Comparison of ENCODE assay signal across 22 cellular contexts in the genomic region with DNA sequence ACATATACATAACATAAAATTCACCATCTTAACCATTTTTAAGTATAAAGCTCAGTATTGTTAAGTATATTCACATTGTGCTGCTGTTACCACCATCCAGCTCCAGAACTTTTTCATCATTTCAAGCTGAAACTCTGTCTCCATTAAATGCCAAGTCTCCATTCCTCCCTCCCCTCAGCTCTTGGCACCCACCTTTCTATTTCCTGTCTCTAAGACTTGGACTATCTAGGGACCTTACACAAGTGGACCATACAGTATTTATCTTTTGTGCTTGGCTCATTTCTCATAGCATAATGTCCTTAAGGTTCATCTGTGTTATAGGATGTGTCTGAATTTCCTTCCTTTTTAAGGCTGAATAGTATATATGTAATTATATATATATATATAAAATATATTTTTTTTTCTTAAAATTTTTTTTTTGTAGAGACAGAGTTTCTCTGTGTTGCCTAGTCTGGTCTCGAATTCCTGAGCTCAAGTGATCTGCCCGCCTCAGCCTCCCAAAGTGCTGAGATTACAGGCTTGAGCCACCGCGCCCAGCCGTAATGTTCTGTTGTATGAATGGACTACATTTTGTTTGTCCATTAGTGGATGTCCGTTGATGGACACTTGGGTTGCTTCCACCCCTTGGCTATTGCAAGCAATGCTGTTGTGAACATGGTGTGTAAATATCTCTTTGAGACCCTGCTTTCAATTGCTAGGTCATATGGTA.
DNase-seq lines count a peak whose midpoint lies in the region; ATAC-seq, FAIRE-seq and TF ChIP-seq lines count a peak whose summit lies in the region.
"Had no signal": no experiment of that assay in that cellular context is flagged by ENCODE, and none has a peak within 500 bp of the region (broad histone marks: within the 10 kb centered on the region; RNA-seq: fewer than 3 reads in every experiment).

No MANE protein-coding gene starts in this region.

- WGBS in A549 (ENCODE audit: missing lambda C conversion rate) = 97% methylated on average over 6 of the region's 6 CpGs
- WGBS in esophagus muscularis mucosa = 86% methylated on average over 6 of the region's 6 CpGs

- intact Hi-C loops in esophagus muscularis mucosa (cut with DNase I) = no loop called here

- TF ChIP-seq CTCF in A549 (IDR thresholded peaks at IDR 0.05) (no peak), DOHH2 (IDR thresholded peaks at IDR 0.05; ENCODE audit: low read depth, low read length, poor library complexity, severe bottlenecking) (no peak), esophagus muscularis mucosa (IDR thresholded peaks at IDR 0.05) (no peak)

- ATAC-seq in A549 (no peak), memory B cell (ENCODE audit: low read depth) (no peak)
- ATAC-seq in central memory CD8-positive, alpha-beta T cell (replicated peaks; ENCODE audit: extremely low read depth, poor library complexity, severe bottlenecking) = no peak

- peaks cover 25% of the 10 kb centered on the region for H3K4me1 ChIP-seq in A549
- peaks cover 55% of the 10 kb centered on the region for H3K4me1 ChIP-seq in DOHH2 (ENCODE audit: control insufficient read depth, low read length)
- H3K4me1 ChIP-seq in esophagus muscularis mucosa = peaks cover 39 to 83% (median 72%) of the 10 kb centered on the region in 4 donors

- peak overlapping the region; percentile 58 to 62; a peak in 4 of 6 replicates for H3K27ac ChIP-seq in A549
- H3K27ac ChIP-seq in DOHH2 (ENCODE audit: low read depth, low read length) = 0 out of 2 replicates have a peak overlapping the region, but pooled peaks have one; percentile 21
- no peak overlapping the region for H3K27ac ChIP-seq in esophagus muscularis mucosa (replicated peaks in 1 of 4)
- H3K27ac ChIP-seq: cardiac muscle cell had no signal

- TF ChIP-seq EP300 in A549 (IDR thresholded peaks at IDR 0.05) (no peak), esophagus muscularis mucosa (IDR thresholded peaks at IDR 0.05) (no peak)

- peaks cover 9% of the 10 kb centered on the region for H3K36me3 Mint-ChIP-seq in central memory CD8-positive, alpha-beta T cell (ENCODE audit: insufficient read depth)
- H3K36me3 Mint-ChIP-seq in memory B cell = peaks cover 8% of the 10 kb centered on the region

- H3K9me3 Mint-ChIP-seq in central memory CD8-positive, alpha-beta T cell = no peaks in the 10 kb centered on the region
- H3K9me3 Mint-ChIP-seq in memory B cell = no peaks in the 10 kb centered on the region

- H3K4me3 ChIP-seq in A549 (no peak overlapping the region), DOHH2 (ENCODE audit: low read length) (0 out of 2 replicates have a peak overlapping the region, but pooled peaks have one; percentile 1), esophagus muscularis mucosa (no peak overlapping the region)
- H3K4me3 ChIP-seq: cardiac muscle cell, uterus had no signal

- H3K27ac Mint-ChIP-seq in central memory CD8-positive, alpha-beta T cell (ENCODE audit: low read depth) = peak overlapping the region; percentile 64
- H3K27ac Mint-ChIP-seq in memory B cell = peak overlapping the region; percentile 95

- H3K36me3 ChIP-seq in DOHH2 (ENCODE audit: control insufficient read depth, low read length) (peaks cover 52% of the 10 kb centered on the region), esophagus muscularis mucosa (no peaks in the 10 kb centered on the region)
- H3K36me3 ChIP-seq: cardiac muscle cell, uterus had no signal

- no peak overlapping the region for H3K4me3 Mint-ChIP-seq in central memory CD8-positive, alpha-beta T cell
- peak overlapping the region; percentile 81 for H3K4me3 Mint-ChIP-seq in memory B cell

- peaks cover 97% of the 10 kb centered on the region for H3K79me2 ChIP-seq in DOHH2 (ENCODE audit: control insufficient read depth, low read length)

- POLR2A ChIA-PET in A549 (lab: Yijun Ruan, JAX) = no interaction called here

- TF ChIP-seq POLR2A in A549 (IDR thresholded peaks at IDR 0.05; ENCODE audit: low read length) = no peak
- TF ChIP-seq POLR2A in esophagus muscularis mucosa (IDR thresholded peaks at IDR 0.05; ENCODE audit: low read depth) = no peak

- TF ChIP-seq RAD21 in A549 (conservative IDR thresholded peaks at IDR 0.05 in 1 of 2, IDR thresholded peaks at IDR 0.05 in 1 of 2) = no peak

- H4K20me1 ChIP-seq in DOHH2 (ENCODE audit: control insufficient read depth, insufficient read depth, low read depth, low read length) = peaks cover 35% of the 10 kb centered on the region

- FAIRE-seq in A549 (lab: Jason Lieb, UNC) = no peak

- CTCF ChIA-PET in A549 (lab: Yijun Ruan, JAX) = interaction anchor here (0.5 to 2.7 kb wide), 5 partner anchors 18 to 349 kb away, joined by 3 to 16 read pairs (median 3); no protein-coding TSS in a partner anchor

- H3K9me3 ChIP-seq in A549 = no peaks in the 10 kb centered on the region
- H3K9me3 ChIP-seq in DOHH2 (ENCODE audit: control insufficient read depth, insufficient read depth, low read length) = no peaks in the 10 kb centered on the region
- H3K9me3 ChIP-seq in esophagus muscularis mucosa = no peaks in the 10 kb centered on the region
- H3K9me3 ChIP-seq: uterus had no signal

- no peaks in the 10 kb centered on the region for H3K9me2 ChIP-seq in DOHH2 (replicated peaks; ENCODE audit: control insufficient read depth, low read length)

- H3F3A ChIP-seq in DOHH2 (ENCODE audit: control insufficient read depth, insufficient read depth) = 0 out of 2 replicates have a peak, but pooled peaks cover 3% of the 10 kb centered on the region

- H3K4me2 ChIP-seq in A549 = peak overlapping the region; percentile 37; the same call in 2 of the 3 replicates
- H3K4me2 ChIP-seq in DOHH2 (ENCODE audit: low read length) = peak overlapping the region; percentile 20; the same call in 1 of the 2 replicates

- H3K27me3 ChIP-seq in DOHH2 (ENCODE audit: control insufficient read depth, low read length) (no peaks in the 10 kb centered on the region), esophagus muscularis mucosa (no peaks in the 10 kb centered on the region)
- H3K27me3 ChIP-seq: cardiac muscle cell, uterus had no signal

- H3K4me1 Mint-ChIP-seq in central memory CD8-positive, alpha-beta T cell = peaks cover 69% of the 10 kb centered on the region
- H3K4me1 Mint-ChIP-seq in memory B cell = peaks cover 54% of the 10 kb centered on the region

- DNase-seq in A549 (ENCODE audit: low read depth in 1 of 2, low spot score in 1 of 2) (no peak), memory B cell (ENCODE audit: low spot score in 2 of 2) (no peak), NCI-H1694 (lab: John Stamatoyannopoulos, UW) (no peak), esophagus muscularis mucosa (ENCODE audit: extremely low spot score) (no peak), NOMO-1 (lab: John Stamatoyannopoulos, UW; ENCODE audit: unreplicated experiment in 2 of 2) (no peak)
- no peak for DNase-seq in central memory CD8-positive, alpha-beta T cell (ENCODE audit: low spot score in 2 of 2)
- DNase-seq in activated effector memory CD4-positive, alpha-beta T cell treated with Interleukin-2 at 50 U/mL for 16 hours = no peak
- DNase-seq: activated CD8-positive, alpha-beta memory T cell treated with anti-CD3 and anti-CD28 coated beads, Interleukin-2, amount 50 U/mL, for 4 hours; activated gamma-delta T cell treated with Interleukin-2 at 50 U/mL for 16 hours; amniotic stem cell; erythroblast; GOT3; left colon; MM.1S; NCI-H1436; NCI-H2171; NCI-H526 treated with DMSO at 0.1 percent for 48 hours; SHP77; stimulated activated CD4-positive, alpha-beta T cell treated with anti-CD3 and anti-CD28 coated beads, Interleukin-4, amount 100 ng/mL, for 4 hours had no signal

- H3K27me3 Mint-ChIP-seq in central memory CD8-positive, alpha-beta T cell = no peaks in the 10 kb centered on the region
- no peaks in the 10 kb centered on the region for H3K27me3 Mint-ChIP-seq in memory B cell

TF ChIP-seq in A549, 52 proteins besides CTCF, POLR2A, EP300 and RAD21:
- TF ChIP-seq CBX8 (IDR thresholded peaks at IDR 0.05) = no peak

Comparison
In these comparisons a context has a peak if more than half of its experiments do, and no peak if none do; other contexts are left out.
1. H3K27ac ChIP-seq: peak in A549 (2 of 2) and DOHH2 (single experiment); none in esophagus muscularis mucosa (0 of 4).